ENCODE assay signal across 2 cellular contexts in genomic region chr10:80739963-80740715, GRCh38.
TF ChIP-seq lines count a peak whose summit lies in the region.

No MANE protein-coding gene starts in this region.

TF ChIP-seq in HEK293, 187 proteins besides CTCF, POLR2A, EP300 and RAD21 (continued from another document):
- TF ChIP-seq ZNF558 (tag by site-specific recombination; IDR thresholded peaks at IDR 0.05) (no peak), TCF7L2 (IDR thresholded peaks at IDR 0.05; ENCODE audit: borderline replicate concordance, low read depth, low read length) (no peak)

TF ChIP-seq in WTC11, 78 proteins besides CTCF, POLR2A, EP300 and RAD21 (continued from another document):
- TF ChIP-seq ARID4B (CRISPR knock-in tag; IDR thresholded peaks at IDR 0.05; ENCODE audit: borderline replicate concordance) (no peak), FOXP1 (CRISPR knock-in tag; IDR thresholded peaks at IDR 0.05; ENCODE audit: borderline replicate concordance) (peak; percentile 32; the same call in 1 of the 2 replicates)
